ENCODE assay signal across 1 cellular context in the genomic region with DNA sequence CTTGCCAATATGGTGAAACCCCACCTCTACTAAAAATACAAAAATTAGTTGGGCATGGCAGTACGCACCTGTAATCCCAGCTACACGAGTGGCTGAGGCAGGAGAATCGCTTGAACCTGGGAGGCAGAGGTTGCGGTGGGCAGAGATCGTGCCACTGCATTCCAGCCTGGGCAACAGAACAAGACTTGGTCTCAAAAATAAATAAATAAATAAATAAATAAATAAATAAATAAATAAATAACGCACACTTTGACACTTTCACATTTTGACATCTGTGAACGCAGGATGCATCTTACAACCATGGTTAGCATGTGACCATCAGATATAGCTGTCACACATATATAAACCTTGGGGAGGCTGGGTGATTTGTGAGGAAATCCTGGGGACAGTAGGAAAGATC.
TF ChIP-seq lines count a peak whose summit lies in the region.

No MANE protein-coding gene starts in this region.

TF ChIP-seq in HEK293, 187 proteins besides CTCF, POLR2A, EP300 and RAD21 (continued from another document):
- TF ChIP-seq, protein P1, sequence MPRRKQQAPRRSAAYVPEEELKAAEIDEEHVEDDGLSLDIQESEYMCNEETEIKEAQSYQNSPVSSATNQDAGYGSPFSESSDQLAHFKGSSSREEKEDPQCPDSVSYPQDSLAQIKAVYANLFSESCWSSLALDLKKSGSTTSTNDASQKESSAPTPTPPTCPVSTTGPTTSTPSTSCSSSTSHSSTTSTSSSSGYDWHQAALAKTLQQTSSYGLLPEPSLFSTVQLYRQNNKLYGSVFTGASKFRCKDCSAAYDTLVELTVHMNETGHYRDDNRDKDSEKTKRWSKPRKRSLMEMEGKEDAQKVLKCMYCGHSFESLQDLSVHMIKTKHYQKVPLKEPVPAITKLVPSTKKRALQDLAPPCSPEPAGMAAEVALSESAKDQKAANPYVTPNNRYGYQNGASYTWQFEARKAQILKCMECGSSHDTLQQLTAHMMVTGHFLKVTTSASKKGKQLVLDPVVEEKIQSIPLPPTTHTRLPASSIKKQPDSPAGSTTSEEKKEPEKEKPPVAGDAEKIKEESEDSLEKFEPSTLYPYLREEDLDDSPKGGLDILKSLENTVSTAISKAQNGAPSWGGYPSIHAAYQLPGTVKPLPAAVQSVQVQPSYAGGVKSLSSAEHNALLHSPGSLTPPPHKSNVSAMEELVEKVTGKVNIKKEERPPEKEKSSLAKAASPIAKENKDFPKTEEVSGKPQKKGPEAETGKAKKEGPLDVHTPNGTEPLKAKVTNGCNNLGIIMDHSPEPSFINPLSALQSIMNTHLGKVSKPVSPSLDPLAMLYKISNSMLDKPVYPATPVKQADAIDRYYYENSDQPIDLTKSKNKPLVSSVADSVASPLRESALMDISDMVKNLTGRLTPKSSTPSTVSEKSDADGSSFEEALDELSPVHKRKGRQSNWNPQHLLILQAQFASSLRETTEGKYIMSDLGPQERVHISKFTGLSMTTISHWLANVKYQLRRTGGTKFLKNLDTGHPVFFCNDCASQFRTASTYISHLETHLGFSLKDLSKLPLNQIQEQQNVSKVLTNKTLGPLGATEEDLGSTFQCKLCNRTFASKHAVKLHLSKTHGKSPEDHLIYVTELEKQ (tag by site-specific recombination; IDR thresholded peaks at IDR 0.05; ENCODE audit: borderline replicate concordance): peak; percentile 35; the same call in 1 of the 2 replicates
- TF ChIP-seq ZNF433 (tag by site-specific recombination; IDR thresholded peaks at IDR 0.05; ENCODE audit: low read depth) (peak; percentile 97), ZNF19 (tag by site-specific recombination; IDR thresholded peaks at IDR 0.05; ENCODE audit: low read depth) (peak; percentile 89), ZXDB (tag by site-specific recombination; IDR thresholded peaks at IDR 0.05) (peak; percentile 85), ZNF202 (tag by site-specific recombination; IDR thresholded peaks at IDR 0.05; ENCODE audit: borderline replicate concordance) (peak; percentile 91), ZNF138 (tag by site-specific recombination; IDR thresholded peaks at IDR 0.05; ENCODE audit: borderline replicate concordance) (peak; percentile 97; the same call in 1 of the 2 replicates), ZNF664 (tag by site-specific recombination; IDR thresholded peaks at IDR 0.05) (peak; percentile 83), RBAK (tag by site-specific recombination; IDR thresholded peaks at IDR 0.05) (peak; percentile 73; the same call in 1 of the 2 replicates), OVOL3 (tag by site-specific recombination; IDR thresholded peaks at IDR 0.05) (peak; percentile 63; the same call in 1 of the 2 replicates), ZBTB1 (tag by site-specific recombination; IDR thresholded peaks at IDR 0.05) (peak; percentile 74; the same call in 1 of the 2 replicates), ZNF670 (tag by site-specific recombination; IDR thresholded peaks at IDR 0.05; ENCODE audit: low read depth) (0 out of 2 replicates have a peak, but pooled peaks have one; percentile 51)
- TF ChIP-seq, protein P2, sequence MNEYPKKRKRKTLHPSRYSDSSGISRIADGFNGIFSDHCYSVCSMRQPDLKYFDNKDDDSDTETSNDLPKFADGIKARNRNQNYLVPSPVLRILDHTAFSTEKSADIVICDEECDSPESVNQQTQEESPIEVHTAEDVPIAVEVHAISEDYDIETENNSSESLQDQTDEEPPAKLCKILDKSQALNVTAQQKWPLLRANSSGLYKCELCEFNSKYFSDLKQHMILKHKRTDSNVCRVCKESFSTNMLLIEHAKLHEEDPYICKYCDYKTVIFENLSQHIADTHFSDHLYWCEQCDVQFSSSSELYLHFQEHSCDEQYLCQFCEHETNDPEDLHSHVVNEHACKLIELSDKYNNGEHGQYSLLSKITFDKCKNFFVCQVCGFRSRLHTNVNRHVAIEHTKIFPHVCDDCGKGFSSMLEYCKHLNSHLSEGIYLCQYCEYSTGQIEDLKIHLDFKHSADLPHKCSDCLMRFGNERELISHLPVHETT (tag by site-specific recombination; IDR thresholded peaks at IDR 0.05): peak; percentile 71; the same call in 1 of the 2 replicates
TF ChIP-seq in HEK293: peak in this region for 47; not testable (repeated sequence) for 140.
